Comparison of ENCODE assay signal across 1 cellular context in genomic region chr15:80966431-80967197, GRCh38.
TF ChIP-seq lines count a peak whose summit lies in the region.

No MANE protein-coding gene starts in this region.

TF ChIP-seq in GM23338, 12 proteins besides CTCF, POLR2A, EP300 and RAD21 (continued from another document):
- TF ChIP-seq, protein P1, sequence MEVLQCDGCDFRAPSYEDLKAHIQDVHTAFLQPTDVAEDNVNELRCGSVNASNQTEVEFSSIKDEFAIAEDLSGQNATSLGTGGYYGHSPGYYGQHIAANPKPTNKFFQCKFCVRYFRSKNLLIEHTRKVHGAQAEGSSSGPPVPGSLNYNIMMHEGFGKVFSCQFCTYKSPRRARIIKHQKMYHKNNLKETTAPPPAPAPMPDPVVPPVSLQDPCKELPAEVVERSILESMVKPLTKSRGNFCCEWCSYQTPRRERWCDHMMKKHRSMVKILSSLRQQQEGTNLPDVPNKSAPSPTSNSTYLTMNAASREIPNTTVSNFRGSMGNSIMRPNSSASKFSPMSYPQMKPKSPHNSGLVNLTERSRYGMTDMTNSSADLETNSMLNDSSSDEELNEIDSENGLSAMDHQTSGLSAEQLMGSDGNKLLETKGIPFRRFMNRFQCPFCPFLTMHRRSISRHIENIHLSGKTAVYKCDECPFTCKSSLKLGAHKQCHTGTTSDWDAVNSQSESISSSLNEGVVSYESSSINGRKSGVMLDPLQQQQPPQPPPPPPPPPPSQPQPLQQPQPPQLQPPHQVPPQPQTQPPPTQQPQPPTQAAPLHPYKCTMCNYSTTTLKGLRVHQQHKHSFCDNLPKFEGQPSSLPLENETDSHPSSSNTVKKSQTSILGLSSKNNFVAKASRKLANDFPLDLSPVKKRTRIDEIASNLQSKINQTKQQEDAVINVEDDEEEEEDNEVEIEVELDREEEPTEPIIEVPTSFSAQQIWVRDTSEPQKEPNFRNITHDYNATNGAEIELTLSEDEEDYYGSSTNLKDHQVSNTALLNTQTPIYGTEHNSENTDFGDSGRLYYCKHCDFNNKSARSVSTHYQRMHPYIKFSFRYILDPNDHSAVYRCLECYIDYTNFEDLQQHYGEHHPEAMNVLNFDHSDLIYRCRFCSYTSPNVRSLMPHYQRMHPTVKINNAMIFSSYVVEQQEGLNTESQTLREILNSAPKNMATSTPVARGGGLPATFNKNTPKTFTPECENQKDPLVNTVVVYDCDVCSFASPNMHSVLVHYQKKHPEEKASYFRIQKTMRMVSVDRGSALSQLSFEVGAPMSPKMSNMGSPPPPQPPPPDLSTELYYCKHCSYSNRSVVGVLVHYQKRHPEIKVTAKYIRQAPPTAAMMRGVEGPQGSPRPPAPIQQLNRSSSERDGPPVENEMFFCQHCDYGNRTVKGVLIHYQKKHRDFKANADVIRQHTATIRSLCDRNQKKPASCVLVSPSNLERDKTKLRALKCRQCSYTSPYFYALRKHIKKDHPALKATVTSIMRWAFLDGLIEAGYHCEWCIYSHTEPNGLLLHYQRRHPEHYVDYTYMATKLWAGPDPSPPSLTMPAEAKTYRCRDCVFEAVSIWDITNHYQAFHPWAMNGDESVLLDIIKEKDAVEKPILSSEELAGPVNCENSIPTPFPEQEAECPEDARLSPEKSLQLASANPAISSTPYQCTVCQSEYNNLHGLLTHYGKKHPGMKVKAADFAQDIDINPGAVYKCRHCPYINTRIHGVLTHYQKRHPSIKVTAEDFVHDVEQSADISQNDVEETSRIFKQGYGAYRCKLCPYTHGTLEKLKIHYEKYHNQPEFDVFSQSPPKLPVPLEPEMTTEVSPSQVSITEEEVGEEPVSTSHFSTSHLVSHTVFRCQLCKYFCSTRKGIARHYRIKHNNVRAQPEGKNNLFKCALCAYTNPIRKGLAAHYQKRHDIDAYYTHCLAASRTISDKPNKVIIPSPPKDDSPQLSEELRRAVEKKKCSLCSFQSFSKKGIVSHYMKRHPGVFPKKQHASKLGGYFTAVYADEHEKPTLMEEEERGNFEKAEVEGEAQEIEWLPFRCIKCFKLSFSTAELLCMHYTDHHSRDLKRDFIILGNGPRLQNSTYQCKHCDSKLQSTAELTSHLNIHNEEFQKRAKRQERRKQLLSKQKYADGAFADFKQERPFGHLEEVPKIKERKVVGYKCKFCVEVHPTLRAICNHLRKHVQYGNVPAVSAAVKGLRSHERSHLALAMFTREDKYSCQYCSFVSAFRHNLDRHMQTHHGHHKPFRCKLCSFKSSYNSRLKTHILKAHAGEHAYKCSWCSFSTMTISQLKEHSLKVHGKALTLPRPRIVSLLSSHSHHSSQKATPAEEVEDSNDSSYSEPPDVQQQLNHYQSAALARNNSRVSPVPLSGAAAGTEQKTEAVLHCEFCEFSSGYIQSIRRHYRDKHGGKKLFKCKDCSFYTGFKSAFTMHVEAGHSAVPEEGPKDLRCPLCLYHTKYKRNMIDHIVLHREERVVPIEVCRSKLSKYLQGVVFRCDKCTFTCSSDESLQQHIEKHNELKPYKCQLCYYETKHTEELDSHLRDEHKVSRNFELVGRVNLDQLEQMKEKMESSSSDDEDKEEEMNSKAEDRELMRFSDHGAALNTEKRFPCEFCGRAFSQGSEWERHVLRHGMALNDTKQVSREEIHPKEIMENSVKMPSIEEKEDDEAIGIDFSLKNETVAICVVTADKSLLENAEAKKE (CRISPR knock-in tag; IDR thresholded peaks at IDR 0.05) = no peak
- TF ChIP-seq STAT1 (IDR thresholded peaks at IDR 0.05; ENCODE audit: unreplicated experiment) = no peak
TF ChIP-seq in GM23338: peak in this region for 0.
